Comparison of ENCODE assay signal across 15 cellular contexts in genomic region chr5:111813520-111813919, GRCh38. TPM values are rescaled to one million over a fixed set of nuclear protein-coding genes. Genes with fewer than 3 reads are reported as not detected.
DNase-seq lines count a peak whose midpoint lies in the region; ATAC-seq, FAIRE-seq and TF ChIP-seq lines count a peak whose summit lies in the region.
"Had no signal": no experiment of that assay in that cellular context is flagged by ENCODE, and none has a peak within 500 bp of the region (broad histone marks: within the 10 kb centered on the region; RNA-seq: fewer than 3 reads in every experiment).

No MANE protein-coding gene starts in this region.

- peak; percentile 17 for DNase-seq in CD1c-positive myeloid dendritic cell (ENCODE audit: extremely low spot score)
- DNase-seq in MV-4-11 (lab: John Stamatoyannopoulos, UW), result peak; percentile 79
- no peak for DNase-seq in OCI-LY7 (ENCODE audit: low spot score)
- DNase-seq in RCC 7860 (ENCODE audit: low spot score), result no peak
- DNase-seq in spleen, result no peak
- DNase-seq in stimulated activated effector memory CD8-positive, alpha-beta T cell treated with anti-CD3 and anti-CD28 coated beads, Interleukin-12 subunit alpha, Interleukin-12 subunit beta, amount 100 ng/mL, for 72 hours (ENCODE audit: low spot score in 2 of 2), result no peak
- DNase-seq: ACHN; CD4-positive, alpha-beta T cell; DMS79 treated with DMSO at 0.1 percent for 48 hours; GF-D8 had no signal

- H3K9me3 ChIP-seq in OCI-LY7 (ENCODE audit: low read length) (0 out of 2 replicates have a peak, but pooled peaks cover 2% of the 10 kb centered on the region), spleen (no peaks in the 10 kb centered on the region)

- H3K27ac Mint-ChIP-seq in stimulated activated effector memory CD8-positive, alpha-beta T cell treated with anti-CD3 and anti-CD28 coated beads, Interleukin-12 subunit alpha, Interleukin-12 subunit beta, amount 100 ng/mL, for 72 hours, result no peak overlapping the region
- H3K27ac Mint-ChIP-seq: CD4-positive, alpha-beta T cell had no signal

- no peaks in the 10 kb centered on the region for H3K36me3 ChIP-seq in OCI-LY7 (ENCODE audit: insufficient read depth, low read length)
- H3K36me3 ChIP-seq in spleen, result no peaks in the 10 kb centered on the region
- H3K36me3 ChIP-seq: BLaER1 treated with 17β-estradiol and CSF1 and Interleukin-3, amounts not matched to agents 10 nM and 100 nM had no signal

- H3K27me3 ChIP-seq in spleen (replicated peaks in 1 of 7), result no peaks in the 10 kb centered on the region
- H3K27me3 ChIP-seq: BLaER1 treated with 17β-estradiol and CSF1 and Interleukin-3, amounts not matched to agents 10 nM and 100 nM had no signal

- no peak overlapping the region for H2AFZ ChIP-seq in OCI-LY7 (ENCODE audit: low read length)

- no peak overlapping the region for H3K4me3 ChIP-seq in OCI-LY7 (ENCODE audit: low read depth, low read length, poor library complexity, severe bottlenecking)
- no peak overlapping the region for H3K4me3 ChIP-seq in spleen
- H3K4me3 ChIP-seq: BLaER1 treated with 17β-estradiol and CSF1 and Interleukin-3, amounts not matched to agents 10 nM and 100 nM had no signal

- no TSS peak for BruUV-seq in OCI-LY7 (replicated peaks; lab: Mats Ljungman, UMichigan)

- no peaks in the 10 kb centered on the region for H3K36me3 Mint-ChIP-seq in stimulated activated effector memory CD8-positive, alpha-beta T cell treated with anti-CD3 and anti-CD28 coated beads, Interleukin-12 subunit alpha, Interleukin-12 subunit beta, amount 100 ng/mL, for 72 hours

- no peaks in the 10 kb centered on the region for H3K4me1 Mint-ChIP-seq in stimulated activated effector memory CD8-positive, alpha-beta T cell treated with anti-CD3 and anti-CD28 coated beads, Interleukin-12 subunit alpha, Interleukin-12 subunit beta, amount 100 ng/mL, for 72 hours

- no peak overlapping the region for H3K27ac ChIP-seq in OCI-LY7 (ENCODE audit: low read depth, low read length, poor library complexity, severe bottlenecking)
- H3K27ac ChIP-seq in spleen, result no peak overlapping the region
- H3K27ac ChIP-seq: BLaER1 treated with 17β-estradiol and CSF1 and Interleukin-3, amounts not matched to agents 10 nM and 100 nM had no signal

- CTCF ChIA-PET in OCI-LY7 (lab: Charles Lee; ENCODE audit: unreplicated experiment), result no interaction called here

- 0 out of 2 replicates have a peak overlapping the region, but pooled peaks have one; percentile 15 for H3K4me2 ChIP-seq in OCI-LY7 (ENCODE audit: low read length)
- H3K4me2 ChIP-seq: BLaER1 treated with 17β-estradiol and CSF1 and Interleukin-3, amounts not matched to agents 10 nM and 100 nM had no signal

- no peaks in the 10 kb centered on the region for H3K9me3 Mint-ChIP-seq in stimulated activated effector memory CD8-positive, alpha-beta T cell treated with anti-CD3 and anti-CD28 coated beads, Interleukin-12 subunit alpha, Interleukin-12 subunit beta, amount 100 ng/mL, for 72 hours
- H3K9me3 Mint-ChIP-seq: CD4-positive, alpha-beta T cell had no signal

- H3K9me2 ChIP-seq in OCI-LY7 (ENCODE audit: insufficient read depth, low read length), result no peaks in the 10 kb centered on the region

- no peaks in the 10 kb centered on the region for H4K20me1 ChIP-seq in OCI-LY7 (ENCODE audit: insufficient read depth, low read length)
- H4K20me1 ChIP-seq: BLaER1 treated with 17β-estradiol and CSF1 and Interleukin-3, amounts not matched to agents 10 nM and 100 nM had no signal

- TF ChIP-seq CTCF in OCI-LY7 (conservative IDR thresholded peaks at IDR 0.05; ENCODE audit: low read length) (no peak), spleen (IDR thresholded peaks at IDR 0.05 in 8 of 11, conservative IDR thresholded peaks at IDR 0.05 in 3 of 11) (no peak)

- POLR2A ChIA-PET in OCI-LY7 (lab: Charles Lee), result interaction anchor here (0.8 to 1.5 kb wide), 2 partner anchors 11 to 114 kb away, joined by 3 to 5 read pairs; no protein-coding TSS in a partner anchor

- intact Hi-C loops in OCI-LY7 (cut with micrococcal nuclease; ENCODE audit: unreplicated experiment), result no loop called here
- intact Hi-C loops in spleen (cut with DNase I; ENCODE audit: low total_unique reads), result no loop called here

- FAIRE-seq in RCC 7860 (lab: Jason Lieb, UNC), result no peak
- FAIRE-seq: H54 had no signal

- no peaks in the 10 kb centered on the region for H3K79me2 ChIP-seq in OCI-LY7 (ENCODE audit: insufficient read depth, low read depth, low read length)

- no peak overlapping the region for H3K4me3 Mint-ChIP-seq in stimulated activated effector memory CD8-positive, alpha-beta T cell treated with anti-CD3 and anti-CD28 coated beads, Interleukin-12 subunit alpha, Interleukin-12 subunit beta, amount 100 ng/mL, for 72 hours
- H3K4me3 Mint-ChIP-seq: CD4-positive, alpha-beta T cell had no signal

- H3K4me1 ChIP-seq in OCI-LY7 (ENCODE audit: insufficient read depth, low read length, poor library complexity, severe bottlenecking) (peaks cover 6% of the 10 kb centered on the region), spleen (no peaks in the 10 kb centered on the region)

- no peak for TF ChIP-seq POLR2A in spleen (IDR thresholded peaks at IDR 0.05)

- ATAC-seq in HG03354 (IDR thresholded peaks at IDR 0.05; ENCODE audit: poor library complexity, severe bottlenecking, unreplicated experiment), result peak; percentile 73
- no peak for ATAC-seq in GM21360 (IDR thresholded peaks at IDR 0.05; ENCODE audit: unreplicated experiment)
- ATAC-seq in stimulated activated effector memory CD8-positive, alpha-beta T cell treated with anti-CD3 and anti-CD28 coated beads, Interleukin-12 subunit alpha, Interleukin-12 subunit beta, amount 100 ng/mL, for 72 hours, result no peak
- ATAC-seq: HCT116 had no signal

RNA-seq across cellular contexts. Expression of gene NREP, which starts 56.5 kb away (rescaled TPM):
- total RNA-seq in OCI-LY7 (2014; rRNA removed; shearing (Covaris generic)), result 85.2 and 100 TPM in 2 replicates
- total RNA-seq in OCI-LY7 (2022), result 40.0 and 56.1 TPM in 2 replicates
- 10 to 100 TPM; 22.4 to 54.5 (median 37.4) TPM for total RNA-seq in spleen
- polyA plus RNA-seq in spleen, result 10 to 100 TPM; 12.9 to 31.7 (median 21.0) TPM

Comparison
In these comparisons a context has a peak if more than half of its experiments do, and no peak if none do; other contexts are left out.
1. DNase-seq: peak in CD1c-positive myeloid dendritic cell (single experiment) and MV-4-11 (single experiment); none in OCI-LY7 (single experiment), RCC 7860 (single experiment), spleen (single experiment) and stimulated activated effector memory CD8-positive, alpha-beta T cell treated with anti-CD3 and anti-CD28 coated beads, Interleukin-12 subunit alpha, Interleukin-12 subunit beta, amount 100 ng/mL, for 72 hours (0 of 2).